Comparison of ENCODE assay signal across 10 cellular contexts in the genomic region with DNA sequence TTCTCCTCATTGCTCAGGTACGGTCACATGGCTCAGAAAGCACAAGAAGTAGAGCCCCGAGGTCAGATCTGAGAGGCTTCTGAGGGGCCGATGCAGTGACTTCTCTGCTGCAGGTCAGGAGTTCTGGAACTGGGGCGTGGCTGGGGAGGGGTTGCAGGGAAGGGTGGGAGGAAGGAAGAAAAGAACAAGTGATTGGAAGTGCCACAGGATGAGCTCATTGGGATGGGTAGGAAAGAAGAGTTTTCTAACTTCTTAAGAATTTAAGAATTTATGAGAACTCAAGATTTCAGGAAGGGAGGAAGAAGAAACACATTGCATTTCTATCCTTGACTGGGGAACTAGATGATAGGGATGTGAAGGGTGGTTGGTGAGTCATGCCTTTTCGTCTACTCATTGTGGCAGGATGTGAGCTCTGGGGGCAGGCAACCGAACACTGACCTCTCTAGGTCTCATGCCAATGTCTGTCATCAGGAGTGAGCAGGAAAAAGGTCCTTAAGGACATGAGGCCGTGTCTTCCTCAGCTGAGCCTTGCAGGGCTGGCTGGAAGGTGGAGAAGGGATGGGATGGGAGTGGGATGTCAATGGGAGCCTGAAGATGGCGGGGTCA. TPM values are rescaled to one million over a fixed set of nuclear protein-coding genes. Genes with fewer than 3 reads are reported as not detected.
A peak's percentile ranks its signal among the peaks of the same experiment; 100 is the strongest.
DNase-seq lines count a peak whose midpoint lies in the region; FAIRE-seq and TF ChIP-seq lines count a peak whose summit lies in the region.
"Had no signal": no experiment of that assay in that cellular context is flagged by ENCODE, and none has a peak within 500 bp of the region (broad histone marks: within the 10 kb centered on the region; RNA-seq: fewer than 3 reads in every experiment).

No MANE protein-coding gene starts in this region.

- dilution Hi-C loops in mammary epithelial cell (cut with HindIII; ENCODE audit: low sequenced_read_pairs), result no loop called here

- no peak for TF ChIP-seq POLR2A in H54 (IDR thresholded peaks at IDR 0.05; ENCODE audit: low read depth, low read length)

- intact Hi-C loops in mammary epithelial cell (cut with micrococcal nuclease), result no loop called here

- H3K4me1 ChIP-seq in OCI-LY1 (ENCODE audit: insufficient read depth, low read length, severe bottlenecking) (peaks cover 93% of the 10 kb centered on the region), mammary epithelial cell (ENCODE audit: insufficient read depth, low read length) (peaks cover 17% of the 10 kb centered on the region), skeletal muscle satellite cell (ENCODE audit: control insufficient read depth, insufficient read depth, low read length) (peaks cover 25% of the 10 kb centered on the region)

- no peaks in the 10 kb centered on the region for H4K20me1 ChIP-seq in OCI-LY1 (ENCODE audit: insufficient read depth, low read length)
- no peaks in the 10 kb centered on the region for H4K20me1 ChIP-seq in mammary epithelial cell (ENCODE audit: insufficient read depth, low read length)

- H3K9me2 ChIP-seq in OCI-LY1 (ENCODE audit: low read depth, low read length), result no peaks in the 10 kb centered on the region

- H3K9ac ChIP-seq in OCI-LY1 (ENCODE audit: low read length), result peak overlapping the region; percentile 69
- H3K9ac ChIP-seq in mammary epithelial cell (ENCODE audit: insufficient read depth, low read length), result no peak overlapping the region
- H3K9ac ChIP-seq in skeletal muscle satellite cell (ENCODE audit: low read depth, low read length), result peak overlapping the region; percentile 14

- DNase-seq in H54 (ENCODE audit: insufficient read length, low spot score), result peak; percentile 75
- peak; percentile 80 for DNase-seq in mammary epithelial cell
- no peak for DNase-seq in GM10266 (ENCODE audit: extremely low spot score)
- no peak for DNase-seq in SHP77 treated with DMSO at 0.1 percent for 48 hours (lab: John Stamatoyannopoulos, UW)
- DNase-seq in NCI-H524 treated with DMSO at 0.1 percent for 48 hours (lab: John Stamatoyannopoulos, UW), result no peak
- DNase-seq: SHP77 had no signal

- peaks cover 12% of the 10 kb centered on the region; the same call in 1 of the 2 replicates for H3K36me3 ChIP-seq in OCI-LY1 (ENCODE audit: insufficient read depth, low read length)
- no peaks in the 10 kb centered on the region for H3K36me3 ChIP-seq in mammary epithelial cell (ENCODE audit: insufficient read depth, low read length)
- H3K36me3 ChIP-seq in skeletal muscle satellite cell (ENCODE audit: insufficient read depth, low read length), result no peaks in the 10 kb centered on the region

- H3K4me3 ChIP-seq in OCI-LY1 (ENCODE audit: low read depth, low read length, poor library complexity, severe bottlenecking), result peak overlapping the region; percentile 78
- H3K4me3 ChIP-seq in mammary epithelial cell (replicated peaks in 1 of 3; ENCODE audit: insufficient read depth in 1 of 3, low read depth in 2 of 3, low read length in 3 of 3), result no peak overlapping the region
- H3K4me3 ChIP-seq in skeletal muscle satellite cell (ENCODE audit: low read length), result peak overlapping the region; percentile 7
- H3K4me3 ChIP-seq: lung, skin epidermis had no signal

- no peaks in the 10 kb centered on the region for H3K9me3 ChIP-seq in OCI-LY1 (ENCODE audit: low read length)
- no peaks in the 10 kb centered on the region for H3K9me3 ChIP-seq in mammary epithelial cell (replicated peaks; ENCODE audit: insufficient read depth, low read length)
- H3K9me3 ChIP-seq in skeletal muscle satellite cell (replicated peaks; ENCODE audit: low read length), result no peaks in the 10 kb centered on the region

- TF ChIP-seq CTCF in OCI-LY1 (IDR thresholded peaks at IDR 0.05; ENCODE audit: low read length) (no peak), mammary epithelial cell (conservative IDR thresholded peaks at IDR 0.05 in 1 of 2, IDR thresholded peaks at IDR 0.05 in 1 of 2; ENCODE audit: extremely low read depth in 1 of 2, insufficient read depth in 1 of 2, low read depth in 1 of 2, low read length in 2 of 2) (no peak), GM10266 (IDR thresholded peaks at IDR 0.05; ENCODE audit: control insufficient read depth, insufficient read depth, low read depth, missing control alignments) (no peak)

- H3K79me2 ChIP-seq in OCI-LY1 (ENCODE audit: insufficient read depth, low read length), result peaks cover 11% of the 10 kb centered on the region; the same call in 1 of the 2 replicates
- H3K79me2 ChIP-seq in mammary epithelial cell (ENCODE audit: insufficient read depth, low read length), result no peaks in the 10 kb centered on the region

- in situ Hi-C loops in mammary epithelial cell (cut with MboI; ENCODE audit: low sequenced_read_pairs in 2 of 2), result no loop called here

- CTCF ChIA-PET in mammary epithelial cell (lab: Charles Lee; ENCODE audit: low non-redundant PET), result no interaction called here

- H3K27me3 ChIP-seq in OCI-LY1 (ENCODE audit: insufficient read depth, low read length), result no peaks in the 10 kb centered on the region
- H3K27me3 ChIP-seq in mammary epithelial cell (ENCODE audit: insufficient read depth, low read length), result no peaks in the 10 kb centered on the region
- H3K27me3 ChIP-seq in skeletal muscle satellite cell (ENCODE audit: control insufficient read depth, insufficient read depth, low read length), result no peaks in the 10 kb centered on the region

- peak; percentile 30 for FAIRE-seq in H54 (lab: Jason Lieb, UNC)

- H2AFZ ChIP-seq in OCI-LY1 (ENCODE audit: low read length) (no peak overlapping the region), mammary epithelial cell (ENCODE audit: low read depth, low read length) (no peak overlapping the region)

- BruUV-seq in mammary epithelial cell (replicated peaks; lab: Mats Ljungman, UMichigan), result no TSS peak

- H3K4me2 ChIP-seq in OCI-LY1 (ENCODE audit: low read length) (peak overlapping the region; percentile 85), mammary epithelial cell (ENCODE audit: insufficient read depth, low read depth, low read length) (no peak overlapping the region), skeletal muscle satellite cell (ENCODE audit: low read length) (peak overlapping the region; percentile 32)

- peak overlapping the region; percentile 92 for H3K27ac ChIP-seq in OCI-LY1 (ENCODE audit: low read depth, low read length, poor library complexity, severe bottlenecking)
- H3K27ac ChIP-seq in mammary epithelial cell (ENCODE audit: insufficient read depth, low read depth, low read length), result no peak overlapping the region
- H3K27ac ChIP-seq: skin epidermis had no signal

- 34% methylated on average over 7 of the region's 8 CpGs for WGBS in mammary epithelial cell (ENCODE audit: low coverage, missing lambda C conversion rate)

- H3F3A ChIP-seq in OCI-LY1 (ENCODE audit: insufficient read depth, low read length), result 0 out of 2 replicates have a peak, but pooled peaks cover 3% of the 10 kb centered on the region

RNA-seq across cellular contexts. Expression of a gene that starts 0.5 kb away (rescaled TPM):
- total RNA-seq in mammary epithelial cell, result 1 to 10 TPM in 1 of 2 donors, under 1 TPM in 1; 0.67 to 1.1 TPM
- polyA plus RNA-seq in mammary epithelial cell, result 0.93 TPM
- 2.0 TPM for polyA minus RNA-seq in mammary epithelial cell
- 1.8 and 4.2 TPM in 2 replicates for total RNA-seq in skeletal muscle satellite cell (2012; rRNA removed)

RNA-seq across cellular contexts. Expression of a gene that starts 14.8 kb away (rescaled TPM):
- total RNA-seq in mammary epithelial cell, result 1 to 10 TPM in 1 of 2 donors, under 1 TPM in 1; 0.67 to 4.4 TPM
- polyA plus RNA-seq in mammary epithelial cell, result 3.5 TPM
- 0.41 TPM for polyA minus RNA-seq in mammary epithelial cell
- total RNA-seq in skeletal muscle satellite cell (2012; rRNA removed), result 1.3 and 6.6 TPM in 2 replicates

RNA-seq across cellular contexts. Expression of a gene that starts 27.7 kb away (rescaled TPM):
- total RNA-seq in mammary epithelial cell, result 10 to 100 TPM; 22.3 to 32.4 TPM
- polyA plus RNA-seq in mammary epithelial cell, result 21.4 TPM
- polyA minus RNA-seq in mammary epithelial cell, result 1.4 TPM
- 21.8 and 26.6 TPM in 2 replicates for total RNA-seq in skeletal muscle satellite cell (2012; rRNA removed)

RNA-seq across cellular contexts. Expression of a gene that starts 44.3 kb away (rescaled TPM):
- 10 to 100 TPM; 21.9 to 32.7 TPM for total RNA-seq in mammary epithelial cell
- 12.2 TPM for polyA plus RNA-seq in mammary epithelial cell
- polyA minus RNA-seq in mammary epithelial cell, result 20.8 TPM
- total RNA-seq in skeletal muscle satellite cell (2012; rRNA removed), result 15.9 and 18.0 TPM in 2 replicates

RNA-seq across cellular contexts. Expression of a gene that starts 58.9 kb away (rescaled TPM):
- not detected for total RNA-seq in mammary epithelial cell
- polyA plus RNA-seq in mammary epithelial cell, result not detected
- polyA minus RNA-seq in mammary epithelial cell, result not detected
- total RNA-seq in skeletal muscle satellite cell (2012; rRNA removed), result not detected in 2 replicates

Comparison
In these comparisons a context has a peak if more than half of its experiments do, and no peak if none do; other contexts are left out.
1. DNase-seq: peak in H54 (single experiment) and mammary epithelial cell (single experiment); none in GM10266 (single experiment), SHP77 treated with DMSO at 0.1 percent for 48 hours (single experiment) and NCI-H524 treated with DMSO at 0.1 percent for 48 hours (single experiment).
2. H3K4me3 ChIP-seq: peak in OCI-LY1 (single experiment) and skeletal muscle satellite cell (single experiment); none in mammary epithelial cell (0 of 3).